In genomic region chr12:101609198-101609597, GRCh38 we compare ENCODE assay signal across 17 cellular contexts. TPM values are rescaled to one million over a fixed set of nuclear protein-coding genes. Genes with fewer than 3 reads are reported as not detected.
DNase-seq lines count a peak whose midpoint lies in the region; ATAC-seq and TF ChIP-seq lines count a peak whose summit lies in the region.
"Had no signal": no experiment of that assay in that cellular context is flagged by ENCODE, and none has a peak within 500 bp of the region (broad histone marks: within the 10 kb centered on the region; RNA-seq: fewer than 3 reads in every experiment).

No MANE protein-coding gene starts in this region.

- H3K4me2 ChIP-seq in PC-9 = peak overlapping the region; percentile 76; the same call in 1 of the 2 replicates

- in situ Hi-C loops in gastrocnemius medialis (cut with MboI; ENCODE audit: low sequenced_read_pairs in 4 of 4) = no loop called here

- peaks cover 19% of the 10 kb centered on the region for H3F3A ChIP-seq in PC-9 (ENCODE audit: insufficient read depth, low read depth)

- H3K4me3 ChIP-seq in PC-9 (no peak overlapping the region), mucosa of rectum (ENCODE audit: low read length in 2 of 2) (no peak overlapping the region), gastrocnemius medialis (peak overlapping the region in 2 of 4 donors; percentile 17 to 34), mucosa of descending colon (no peak overlapping the region)
- H3K4me3 ChIP-seq: GM23248 had no signal

- H3K27ac ChIP-seq in 22Rv1 (peak overlapping the region; percentile 92), PC-9 (peak overlapping the region; percentile 42; the same call in 1 of the 2 replicates), mucosa of rectum (ENCODE audit: low read depth in 2 of 2, low read length in 2 of 2) (peak overlapping the region; percentile 65 to 82), gastrocnemius medialis (peak overlapping the region; percentile 85 to 93 (median 92))
- H3K27ac ChIP-seq: GM23248, HL-60 had no signal

- ATAC-seq in gastrocnemius medialis = no peak
- ATAC-seq in GM18861 (IDR thresholded peaks at IDR 0.05; ENCODE audit: unreplicated experiment) = no peak
- ATAC-seq in mucosa of descending colon = no peak
- no peak for ATAC-seq in GM18909 (IDR thresholded peaks at IDR 0.05; ENCODE audit: poor library complexity, unreplicated experiment)
- ATAC-seq: HCT116 had no signal

- peaks cover 25% of the 10 kb centered on the region for H3K4me1 ChIP-seq in PC-9 (replicated peaks; ENCODE audit: insufficient read depth)
- H3K4me1 ChIP-seq in mucosa of rectum (ENCODE audit: control insufficient read depth in 2 of 2, insufficient read depth in 2 of 2, low read length in 2 of 2) = peaks cover 9 to 23% of the 10 kb centered on the region in 2 donors
- peaks cover 68 to 82% of the 10 kb centered on the region in 2 donors for H3K4me1 ChIP-seq in gastrocnemius medialis
- peaks cover 2% of the 10 kb centered on the region for H3K4me1 ChIP-seq in mucosa of descending colon (ENCODE audit: low read depth)

- no peak for TF ChIP-seq CTCF in 22Rv1 (IDR thresholded peaks at IDR 0.05)
- no peak for TF ChIP-seq CTCF in PC-9 (conservative IDR thresholded peaks at IDR 0.05)
- TF ChIP-seq CTCF in gastrocnemius medialis (IDR thresholded peaks at IDR 0.05 in 4 of 5, conservative IDR thresholded peaks at IDR 0.05 in 1 of 5) = no peak
- no peak for TF ChIP-seq CTCF in mucosa of descending colon (IDR thresholded peaks at IDR 0.05)

- H3K9me3 ChIP-seq in PC-9 (ENCODE audit: insufficient read depth, low read depth) (no peaks in the 10 kb centered on the region), mucosa of rectum (ENCODE audit: control insufficient read depth in 2 of 2, low read length in 2 of 2) (no peaks in the 10 kb centered on the region), gastrocnemius medialis (no peaks in the 10 kb centered on the region), mucosa of descending colon (no peaks in the 10 kb centered on the region)

- H3K79me2 ChIP-seq in PC-9 (ENCODE audit: low read depth) = no peaks in the 10 kb centered on the region

- H3K27me3 ChIP-seq in PC-9 (ENCODE audit: insufficient read depth, low read depth) (no peaks in the 10 kb centered on the region), mucosa of rectum (ENCODE audit: control insufficient read depth in 2 of 2, insufficient read depth in 2 of 2, low read length in 2 of 2) (no peaks in the 10 kb centered on the region), gastrocnemius medialis (no peaks in the 10 kb centered on the region)

- DNase-seq in PC-9 (no peak), gastrocnemius medialis (no peak), mucosa of descending colon (no peak), GM19238 (ENCODE audit: insufficient read length, low spot score) (no peak)
- DNase-seq: C1 segment of cervical spinal cord; CD4-positive, alpha-beta memory T cell; DMS153; DND-41; GDM1; GM23248 had no signal

- no peak overlapping the region for H3K9ac ChIP-seq in mucosa of rectum (ENCODE audit: low read depth in 1 of 2, low read length in 2 of 2)
- H3K9ac ChIP-seq: GM23248 had no signal

- no peak overlapping the region for H2AFZ ChIP-seq in PC-9
- H2AFZ ChIP-seq: GM23248 had no signal

- CTCF ChIA-PET in PC-9 (lab: Charles Lee) = no interaction called here

- intact Hi-C loops in PC-9 (cut with micrococcal nuclease; ENCODE audit: unreplicated experiment) = no loop called here
- intact Hi-C loops in gastrocnemius medialis (cut with DNase I; ENCODE audit: low total_unique reads) = loop anchor here (2.0 kb wide), 1 partner anchor 14 kb away; the partner anchor contains the start of gene MYBPC1
- intact Hi-C loops in mucosa of descending colon (cut with DNase I, micrococcal nuclease) = no loop called here

- no TSS peak for BruUV-seq in PC-9 (replicated peaks; lab: Mats Ljungman, UMichigan)

- H4K20me1 ChIP-seq in PC-9 (ENCODE audit: insufficient read depth) = no peaks in the 10 kb centered on the region

- no peaks in the 10 kb centered on the region for H3K9me2 ChIP-seq in PC-9 (ENCODE audit: insufficient read depth)

- no peaks in the 10 kb centered on the region for H3K36me3 ChIP-seq in PC-9 (ENCODE audit: low read depth)
- H3K36me3 ChIP-seq in mucosa of rectum (ENCODE audit: control insufficient read depth in 2 of 2, insufficient read depth in 2 of 2, low read length in 2 of 2) = no peaks in the 10 kb centered on the region
- H3K36me3 ChIP-seq in gastrocnemius medialis = peaks cover 0 to 9% of the 10 kb centered on the region in 2 donors
- H3K36me3 ChIP-seq in mucosa of descending colon (ENCODE audit: low read depth) = no peaks in the 10 kb centered on the region

- POLR2A ChIA-PET in PC-9 (lab: Charles Lee; ENCODE audit: unreplicated experiment) = no interaction called here

- no peak for TF ChIP-seq POLR2A in gastrocnemius medialis (IDR thresholded peaks at IDR 0.05)

RNA-seq across cellular contexts. Expression of gene MYBPC1, which starts 14.4 kb away (rescaled TPM):
- not detected in 2 replicates for total RNA-seq in PC-9 (2021)
- total RNA-seq in gastrocnemius medialis = 1,000 to 10,000 TPM; 2,958 to 5,874 (median 4,932) TPM
- total RNA-seq in mucosa of descending colon = 10 to 100 TPM in 2 of 3 donors, 1 to 10 TPM in 1; 9.3 to 12.6 (median 10.0) TPM
- total RNA-seq: B cell; CD4-positive, alpha-beta memory T cell; GM23248 had no signal

Comparison
In these comparisons a context has a peak if more than half of its experiments do, and no peak if none do; other contexts are left out.
1. H3K27ac ChIP-seq: peak in every context shown above with its lines; median percentile 92 in 22Rv1; 92 in gastrocnemius medialis; 74 in mucosa of rectum; 42 in PC-9.
2. RNA of gene MYBPC1, which starts 14.4 kb away (total RNA-seq): 2,958 to 5,874 TPM in gastrocnemius medialis; 9.3 to 12.6 TPM in mucosa of descending colon and not detected in PC-9; every median in the first group is over 100 times any median in the second.